In genomic region chr10:36640626-36641025, GRCh38 we compare ENCODE assay signal across 24 cellular contexts.
"Had no signal": no experiment of that assay in that cellular context is flagged by ENCODE, and none has a peak within 500 bp of the region (broad histone marks: within the 10 kb centered on the region; RNA-seq: fewer than 3 reads in every experiment).

No MANE protein-coding gene starts in this region.

- H3K27me3 Mint-ChIP-seq: naive thymus-derived CD4-positive, alpha-beta T cell; stimulated activated naive B cell treated with anti-CD40 and anti-IgM and Interleukin-4, amounts not matched to agents 10 μg/mL and 1 μg/mL and 100 μg/mL, for 72 hours; stimulated activated naive CD8-positive, alpha-beta T cell treated with anti-CD3 and anti-CD28 coated beads, Interleukin-15, amount 100 ng/mL, for 72 hours had no signal

- DNase-seq: effector CD4-positive, alpha-beta T cell; endodermal cell; erythroblast; foreskin keratinocyte; head of caudate nucleus; hippocampal formation; left colon; left ventricle myocardium superior; naive thymus-derived CD4-positive, alpha-beta T cell; nephron progenitor cell; psoas muscle; sigmoid colon; stimulated activated CD4-positive, alpha-beta T cell treated with anti-CD3 and anti-CD28 coated beads, Interleukin-2, amount 100 ng/mL, for 24 hours; stimulated activated CD4-positive, alpha-beta T cell treated with anti-CD3 and anti-CD28 coated beads, Interleukin-4, amount 100 ng/mL, for 4 hours; stimulated activated naive B cell treated with anti-CD40 and anti-IgM and Interleukin-4, amounts not matched to agents 10 μg/mL and 1 μg/mL and 100 μg/mL, for 72 hours; stimulated activated naive CD8-positive, alpha-beta T cell treated with anti-CD3 and anti-CD28 coated beads, Interleukin-15, amount 100 ng/mL, for 72 hours; testis; upper lobe of right lung had no signal

- H3K4me1 Mint-ChIP-seq: stimulated activated naive B cell treated with anti-CD40 and anti-IgM and Interleukin-4, amounts not matched to agents 10 μg/mL and 1 μg/mL and 100 μg/mL, for 72 hours; stimulated activated naive CD8-positive, alpha-beta T cell treated with anti-CD3 and anti-CD28 coated beads, Interleukin-15, amount 100 ng/mL, for 72 hours had no signal

- H3K27ac Mint-ChIP-seq: endodermal cell; naive thymus-derived CD4-positive, alpha-beta T cell; stimulated activated naive B cell treated with anti-CD40 and anti-IgM and Interleukin-4, amounts not matched to agents 10 μg/mL and 1 μg/mL and 100 μg/mL, for 72 hours; stimulated activated naive CD8-positive, alpha-beta T cell treated with anti-CD3 and anti-CD28 coated beads, Interleukin-15, amount 100 ng/mL, for 72 hours had no signal

- H3K27ac ChIP-seq: coronary artery, foreskin keratinocyte, parathyroid adenoma, psoas muscle, sigmoid colon, skin epidermis, testis, tibial nerve, upper lobe of right lung, vagina had no signal

- H3K4me3 Mint-ChIP-seq: endodermal cell; naive thymus-derived CD4-positive, alpha-beta T cell; nephron progenitor cell; stimulated activated naive B cell treated with anti-CD40 and anti-IgM and Interleukin-4, amounts not matched to agents 10 μg/mL and 1 μg/mL and 100 μg/mL, for 72 hours; stimulated activated naive CD8-positive, alpha-beta T cell treated with anti-CD3 and anti-CD28 coated beads, Interleukin-15, amount 100 ng/mL, for 72 hours had no signal

- H3K27me3 ChIP-seq: foreskin keratinocyte, sigmoid colon, testis, tibial nerve, upper lobe of right lung, vagina had no signal

- ATAC-seq: foreskin keratinocyte; left colon; left ventricle myocardium superior; naive thymus-derived CD4-positive, alpha-beta T cell; psoas muscle; stimulated activated naive B cell treated with anti-CD40 and anti-IgM and Interleukin-4, amounts not matched to agents 10 μg/mL and 1 μg/mL and 100 μg/mL, for 72 hours; stimulated activated naive CD8-positive, alpha-beta T cell treated with anti-CD3 and anti-CD28 coated beads, Interleukin-15, amount 100 ng/mL, for 72 hours; upper lobe of right lung had no signal

- H3K36me3 ChIP-seq: sigmoid colon, tibial nerve, upper lobe of right lung, vagina had no signal

- H3K9me3 ChIP-seq: psoas muscle, sigmoid colon, testis, tibial nerve, upper lobe of right lung, vagina had no signal

- H3K4me3 ChIP-seq: coronary artery, lung, psoas muscle, sigmoid colon, skin epidermis, tibial nerve, upper lobe of right lung, vagina had no signal

- H3K9me3 Mint-ChIP-seq: endodermal cell, nephron progenitor cell had no signal

- H3K4me1 ChIP-seq: parathyroid adenoma, psoas muscle, sigmoid colon, testis, tibial nerve, upper lobe of right lung, vagina had no signal

- H3K36me3 Mint-ChIP-seq: stimulated activated naive B cell treated with anti-CD40 and anti-IgM and Interleukin-4, amounts not matched to agents 10 μg/mL and 1 μg/mL and 100 μg/mL, for 72 hours had no signal
